ENCODE assay signal across 9 cellular contexts in the genomic region with DNA sequence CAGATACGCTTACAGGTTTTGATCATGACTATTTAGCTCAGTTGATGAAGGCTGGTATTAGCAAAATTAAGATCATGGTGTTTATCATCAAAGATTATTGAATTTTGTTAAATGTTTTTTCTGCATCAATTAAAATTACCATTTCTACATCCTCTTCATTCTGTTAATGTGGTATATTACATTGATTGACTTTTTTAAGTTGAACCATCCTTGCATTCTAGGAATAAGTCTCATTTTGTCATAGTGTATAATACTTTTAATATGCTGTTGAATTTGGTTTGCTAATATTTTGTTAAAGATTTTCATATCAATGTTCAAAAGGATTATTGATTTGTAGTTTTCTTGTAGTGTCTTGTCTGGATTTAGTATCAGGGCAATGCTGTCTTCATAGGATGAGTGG.
"Had no signal": no experiment of that assay in that cellular context is flagged by ENCODE, and none has a peak within 500 bp of the region (broad histone marks: within the 10 kb centered on the region; RNA-seq: fewer than 3 reads in every experiment).

No MANE protein-coding gene starts in this region.

- FAIRE-seq: HepG2 had no signal

- H3K27ac ChIP-seq: HL-60 had no signal

- H3K27ac Mint-ChIP-seq: IgD-negative memory B cell had no signal

- ATAC-seq: HCT116, HepG2 had no signal

- H3K27me3 Mint-ChIP-seq: IgD-negative memory B cell had no signal

- H3K36me3 ChIP-seq: HAP-1 had no signal

- DNase-seq: GOT3, H7, Kasumi-1, KG1 had no signal

- H3K4me3 Mint-ChIP-seq: IgD-negative memory B cell had no signal

- H3K4me1 ChIP-seq: HAP-1 had no signal

- H3K4me3 ChIP-seq: HAP-1 had no signal
